ENCODE assay signal across 8 cellular contexts in the genomic region with DNA sequence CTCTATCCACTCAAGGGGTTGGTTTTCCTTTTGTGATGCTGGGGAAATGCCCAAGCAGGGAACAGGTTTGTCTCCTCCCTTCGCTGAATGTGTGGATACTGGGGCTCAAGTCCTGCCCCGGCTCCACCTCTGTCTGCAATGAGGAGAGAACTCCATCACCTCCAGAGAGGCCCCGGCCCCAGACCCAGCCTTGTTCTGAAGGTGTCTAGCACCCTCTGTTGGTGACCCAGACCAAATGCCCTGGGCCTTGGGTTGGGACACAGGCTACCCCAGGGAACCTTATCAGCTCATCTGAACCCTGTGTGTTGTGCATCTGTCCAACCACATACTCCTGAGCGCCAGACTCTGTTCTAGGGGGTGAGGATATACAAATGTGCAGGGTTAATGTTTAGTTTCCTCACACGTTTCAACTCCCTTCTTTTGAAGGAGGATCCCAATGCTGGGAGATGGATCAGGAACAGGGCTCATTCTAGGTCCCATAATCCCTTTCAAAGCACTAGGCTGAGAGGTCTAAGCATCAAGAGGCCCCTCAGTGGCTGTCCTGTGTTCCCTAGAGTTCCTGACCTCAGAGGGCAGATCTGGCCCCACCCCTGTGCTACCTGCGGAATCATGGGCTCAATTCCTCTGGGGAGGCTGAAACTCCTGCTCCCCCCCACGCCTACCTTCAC.
A peak's percentile ranks its signal among the peaks of the same experiment; 100 is the strongest.
DNase-seq lines count a peak whose midpoint lies in the region; FAIRE-seq and TF ChIP-seq lines count a peak whose summit lies in the region.

No MANE protein-coding gene starts in this region.

- no peak overlapping the region for H2AFZ ChIP-seq in keratinocyte (ENCODE audit: control insufficient read depth, low read length)

- no peak overlapping the region for H3K4me3 ChIP-seq in keratinocyte (ENCODE audit: control insufficient read depth in 2 of 3, extremely low read depth in 1 of 3, insufficient read depth in 2 of 3, low read depth in 1 of 3, low read length in 3 of 3)

- TF ChIP-seq CTCF in keratinocyte (optimal IDR thresholded peaks at IDR 0.05 in 1 of 3, IDR thresholded peaks at IDR 0.05 in 1 of 3, conservative IDR thresholded peaks at IDR 0.05 in 1 of 3; ENCODE audit: extremely low read depth in 1 of 3, insufficient read depth in 2 of 3, low read length in 3 of 3): peak; percentile 86 to 94 (median 90)

- FAIRE-seq in keratinocyte (lab: Jason Lieb, UNC) (peak; percentile 85), frontal cortex (lab: Jason Lieb, UNC) (no peak)

- no peaks in the 10 kb centered on the region for H4K20me1 ChIP-seq in keratinocyte (ENCODE audit: control insufficient read depth, extremely low read depth, insufficient read depth, low read length)

- H3K27me3 ChIP-seq in keratinocyte (ENCODE audit: control insufficient read depth, extremely low read depth, insufficient read depth, low read length): no peaks in the 10 kb centered on the region

- H3K4me2 ChIP-seq in keratinocyte (ENCODE audit: control insufficient read depth, extremely low read depth, insufficient read depth, low read depth, low read length): no peak overlapping the region

- dilution Hi-C loops in keratinocyte (cut with MboI; ENCODE audit: extremely low pct_ligation_motif_present, low sequenced_read_pairs): no loop called here

- H3K36me3 ChIP-seq in keratinocyte (ENCODE audit: control insufficient read depth in 2 of 2, extremely low read depth in 1 of 2, insufficient read depth in 2 of 2, low read length in 2 of 2): no peaks in the 10 kb centered on the region

- H3K79me2 ChIP-seq in keratinocyte (ENCODE audit: control insufficient read depth, insufficient read depth, low read length): no peaks in the 10 kb centered on the region

- H3K9me1 ChIP-seq in keratinocyte (ENCODE audit: control insufficient read depth, extremely low read depth, insufficient read depth, low read length): no peaks in the 10 kb centered on the region

- DNase-seq in NCI-H1417 (lab: John Stamatoyannopoulos, UW) (peak in 2 of 3 experiments; percentile 3 to 45), NCI-H1417 treated with DMSO at 0.1 percent for 48 hours (lab: John Stamatoyannopoulos, UW) (no peak), HuH-7.5 (ENCODE audit: low spot score) (peak; percentile 47), T-helper 1 cell (peak in 4 of 5 donors; percentile 14 to 43 (median 18)), astrocyte of the hippocampus (ENCODE audit: low read depth, low spot score) (peak; percentile 59), keratinocyte (ENCODE audit: low read depth, low spot score) (no peak), frontal cortex (ENCODE audit: low spot score in 2 of 2) (no peak)
- peak; percentile 11 for DNase-seq in stimulated activated CD8-positive, alpha-beta memory T cell treated with anti-CD3 and anti-CD28 coated beads, Interleukin-4, amount 100 ng/mL, for 24 hours (ENCODE audit: low read depth)

- H3K4me1 ChIP-seq in keratinocyte (ENCODE audit: control insufficient read depth, extremely low read depth, insufficient read depth, low read length): peaks cover 16% of the 10 kb centered on the region

- no peaks in the 10 kb centered on the region for H3K9me3 ChIP-seq in keratinocyte (ENCODE audit: control insufficient read depth, low read depth, low read length)

- H3K9ac ChIP-seq in keratinocyte (ENCODE audit: control insufficient read depth, extremely low read depth, insufficient read depth, low read length): no peak overlapping the region

- no peak overlapping the region for H3K27ac ChIP-seq in keratinocyte (ENCODE audit: control insufficient read depth, insufficient read depth, low read length)

Comparison
In these comparisons a context has a peak if more than half of its experiments do, and no peak if none do; other contexts are left out.
1. DNase-seq: peak in NCI-H1417 (2 of 3), HuH-7.5 (single experiment), T-helper 1 cell (4 of 5), astrocyte of the hippocampus (single experiment) and stimulated activated CD8-positive, alpha-beta memory T cell treated with anti-CD3 and anti-CD28 coated beads, Interleukin-4, amount 100 ng/mL, for 24 hours (single experiment); none in NCI-H1417 treated with DMSO at 0.1 percent for 48 hours (single experiment), keratinocyte (single experiment) and frontal cortex (0 of 2).